In the genomic region with DNA sequence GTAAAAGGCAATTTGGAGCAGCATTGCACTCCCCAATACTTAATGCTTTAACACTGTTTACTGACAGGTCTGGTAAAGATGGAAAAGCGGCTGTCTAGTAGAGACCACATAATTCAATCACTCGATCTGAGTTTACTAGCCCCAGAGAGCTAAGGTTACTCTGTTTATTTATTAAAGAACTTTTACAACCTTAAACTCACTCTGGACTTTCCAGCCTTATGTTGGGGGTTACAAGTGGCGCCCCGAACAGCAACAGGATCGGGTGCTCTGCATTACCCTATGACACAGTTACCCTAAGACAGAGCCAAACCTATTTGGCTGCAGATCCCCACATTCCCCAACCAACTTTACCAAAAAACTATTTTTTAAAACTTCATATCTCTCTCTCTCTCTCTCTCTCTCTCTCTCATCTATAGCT, we compare ENCODE assay signal across 15 cellular contexts.
DNase-seq lines count a peak whose midpoint lies in the region; ATAC-seq and TF ChIP-seq lines count a peak whose summit lies in the region.
"Had no signal": no experiment of that assay in that cellular context is flagged by ENCODE, and none has a peak within 500 bp of the region (broad histone marks: within the 10 kb centered on the region; RNA-seq: fewer than 3 reads in every experiment).

No MANE protein-coding gene starts in this region.

- H3K36me3 ChIP-seq in HEK293 (ENCODE audit: control insufficient read depth in 2 of 2, insufficient read depth in 1 of 2, low read length in 2 of 2), result no peaks in the 10 kb centered on the region

- H3K36me3 Mint-ChIP-seq in nephron progenitor cell (ENCODE audit: low read depth), result peaks cover 19% of the 10 kb centered on the region

- POLR2A ChIA-PET in HEK293 (lab: Yijun Ruan, JAX), result interaction anchor here (1.0 kb wide), 1 partner anchor 67 kb away, joined by 4 read pairs; the partner anchor contains the start of gene BLVRA

- H3K4me3 Mint-ChIP-seq in nephron progenitor cell, result no peak overlapping the region
- H3K4me3 Mint-ChIP-seq: B cell; CD4-positive, alpha-beta T cell had no signal

- H3K4me1 ChIP-seq in HEK293 (ENCODE audit: control insufficient read depth, insufficient read depth, low read length), result peaks cover 8% of the 10 kb centered on the region

- 0 out of 2 replicates have a peak overlapping the region, but pooled peaks have one; percentile 1 for H3K27ac ChIP-seq in HEK293 (ENCODE audit: extremely low read depth, low read depth, low read length)

- H3K27me3 Mint-ChIP-seq in nephron progenitor cell (ENCODE audit: low read depth, poor library complexity), result peaks cover 10% of the 10 kb centered on the region

- CTCF ChIA-PET in HEK293 (lab: Yijun Ruan, JAX), result interaction anchor here (1.9 to 2.6 kb wide), 2 partner anchors 12 to 243 kb away, joined by 8 to 10 read pairs; partner anchors contain the start of gene STK17A

- TF ChIP-seq CTCF in HEK293 (tag by site-specific recombination; IDR thresholded peaks at IDR 0.05) (no peak), nephron progenitor cell (IDR thresholded peaks at IDR 0.05) (no peak)

- DNase-seq in cerebellar cortex (ENCODE audit: low spot score) (peak; percentile 91), nephron progenitor cell (no peak), LoVo (ENCODE audit: low spot score) (no peak), NCI-H526 treated with DMSO at 0.1 percent for 48 hours (lab: John Stamatoyannopoulos, UW) (no peak)
- DNase-seq: C1 segment of cervical spinal cord; Calu3; CD4-positive, alpha-beta T cell; DMS79; GF-D8; HCEC 1CT; IMR-90 had no signal

- H3K4me1 Mint-ChIP-seq in nephron progenitor cell, result peaks cover 35% of the 10 kb centered on the region
- H3K4me1 Mint-ChIP-seq: B cell had no signal

- peaks cover 49% of the 10 kb centered on the region for H3K9me3 Mint-ChIP-seq in nephron progenitor cell
- H3K9me3 Mint-ChIP-seq: CD4-positive, alpha-beta T cell had no signal

- H3K4me3 ChIP-seq in HEK293 (ENCODE audit: low read depth, low read length), result no peak overlapping the region

- no peaks in the 10 kb centered on the region for H3K9me3 ChIP-seq in HEK293 (ENCODE audit: control insufficient read depth, insufficient read depth, low read depth, low read length)

- ATAC-seq in GM18909 (IDR thresholded peaks at IDR 0.05; ENCODE audit: poor library complexity, unreplicated experiment) (no peak), GM21526 (IDR thresholded peaks at IDR 0.05; ENCODE audit: low FRiP score, unreplicated experiment) (no peak)

- peak overlapping the region; percentile 56 for H3K27ac Mint-ChIP-seq in nephron progenitor cell
- H3K27ac Mint-ChIP-seq: B cell; CD4-positive, alpha-beta T cell had no signal

TF ChIP-seq in HEK293, 187 proteins besides CTCF, POLR2A, EP300 and RAD21 (continues in another document):
- TF ChIP-seq ZNF175 (tag by site-specific recombination; IDR thresholded peaks at IDR 0.05), result no peak
- TF ChIP-seq, protein P1, sequence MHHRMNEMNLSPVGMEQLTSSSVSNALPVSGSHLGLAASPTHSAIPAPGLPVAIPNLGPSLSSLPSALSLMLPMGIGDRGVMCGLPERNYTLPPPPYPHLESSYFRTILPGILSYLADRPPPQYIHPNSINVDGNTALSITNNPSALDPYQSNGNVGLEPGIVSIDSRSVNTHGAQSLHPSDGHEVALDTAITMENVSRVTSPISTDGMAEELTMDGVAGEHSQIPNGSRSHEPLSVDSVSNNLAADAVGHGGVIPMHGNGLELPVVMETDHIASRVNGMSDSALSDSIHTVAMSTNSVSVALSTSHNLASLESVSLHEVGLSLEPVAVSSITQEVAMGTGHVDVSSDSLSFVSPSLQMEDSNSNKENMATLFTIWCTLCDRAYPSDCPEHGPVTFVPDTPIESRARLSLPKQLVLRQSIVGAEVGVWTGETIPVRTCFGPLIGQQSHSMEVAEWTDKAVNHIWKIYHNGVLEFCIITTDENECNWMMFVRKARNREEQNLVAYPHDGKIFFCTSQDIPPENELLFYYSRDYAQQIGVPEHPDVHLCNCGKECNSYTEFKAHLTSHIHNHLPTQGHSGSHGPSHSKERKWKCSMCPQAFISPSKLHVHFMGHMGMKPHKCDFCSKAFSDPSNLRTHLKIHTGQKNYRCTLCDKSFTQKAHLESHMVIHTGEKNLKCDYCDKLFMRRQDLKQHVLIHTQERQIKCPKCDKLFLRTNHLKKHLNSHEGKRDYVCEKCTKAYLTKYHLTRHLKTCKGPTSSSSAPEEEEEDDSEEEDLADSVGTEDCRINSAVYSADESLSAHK (tag by site-specific recombination; IDR thresholded peaks at IDR 0.05), result peak; percentile 49; the same call in 1 of the 2 replicates
- 0 out of 2 replicates have a peak, but pooled peaks have one; percentile 6 for TF ChIP-seq ZNF768 (tag by site-specific recombination; IDR thresholded peaks at IDR 0.05)
- peak; percentile 43 for TF ChIP-seq ZXDB (tag by site-specific recombination; IDR thresholded peaks at IDR 0.05)
- TF ChIP-seq ZNF692 (tag by site-specific recombination; IDR thresholded peaks at IDR 0.05), result no peak
- no peak for TF ChIP-seq ZNF501 (tag by site-specific recombination; IDR thresholded peaks at IDR 0.05)
- no peak for TF ChIP-seq KLF9 (tag by site-specific recombination; IDR thresholded peaks at IDR 0.05; ENCODE audit: low read depth)
- TF ChIP-seq HOXA7 (CRISPR knock-in tag; IDR thresholded peaks at IDR 0.05; ENCODE audit: borderline replicate concordance), result no peak
- TF ChIP-seq ZBTB49 (tag by site-specific recombination; IDR thresholded peaks at IDR 0.05; ENCODE audit: low read depth), result no peak
- TF ChIP-seq KLF1 (tag by site-specific recombination; IDR thresholded peaks at IDR 0.05), result no peak
- no peak for TF ChIP-seq ZNF548 (tag by site-specific recombination; IDR thresholded peaks at IDR 0.05)
- TF ChIP-seq ZNF785 (tag by site-specific recombination; IDR thresholded peaks at IDR 0.05), result no peak
- TF ChIP-seq ZNF19 (tag by site-specific recombination; IDR thresholded peaks at IDR 0.05; ENCODE audit: low read depth), result no peak
- TF ChIP-seq ZNF558 (tag by site-specific recombination; IDR thresholded peaks at IDR 0.05), result no peak
- TF ChIP-seq ZNF426 (tag by site-specific recombination; IDR thresholded peaks at IDR 0.05), result no peak
- no peak for TF ChIP-seq ZNF324 (tag by site-specific recombination; IDR thresholded peaks at IDR 0.05)
- TF ChIP-seq EGR2 (tag by site-specific recombination; IDR thresholded peaks at IDR 0.05; ENCODE audit: low read depth), result no peak
- TF ChIP-seq ZNF24 (tag by site-specific recombination; IDR thresholded peaks at IDR 0.05), result no peak
- TF ChIP-seq, protein P2, sequence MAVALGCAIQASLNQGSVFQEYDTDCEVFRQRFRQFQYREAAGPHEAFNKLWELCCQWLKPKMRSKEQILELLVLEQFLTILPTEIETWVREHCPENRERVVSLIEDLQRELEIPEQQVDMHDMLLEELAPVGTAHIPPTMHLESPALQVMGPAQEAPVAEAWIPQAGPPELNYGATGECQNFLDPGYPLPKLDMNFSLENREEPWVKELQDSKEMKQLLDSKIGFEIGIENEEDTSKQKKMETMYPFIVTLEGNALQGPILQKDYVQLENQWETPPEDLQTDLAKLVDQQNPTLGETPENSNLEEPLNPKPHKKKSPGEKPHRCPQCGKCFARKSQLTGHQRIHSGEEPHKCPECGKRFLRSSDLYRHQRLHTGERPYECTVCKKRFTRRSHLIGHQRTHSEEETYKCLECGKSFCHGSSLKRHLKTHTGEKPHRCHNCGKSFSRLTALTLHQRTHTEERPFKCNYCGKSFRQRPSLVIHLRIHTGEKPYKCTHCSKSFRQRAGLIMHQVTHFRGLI (tag by site-specific recombination; IDR thresholded peaks at IDR 0.05), result no peak
- TF ChIP-seq ZNF560 (tag by site-specific recombination; IDR thresholded peaks at IDR 0.05; ENCODE audit: borderline replicate concordance), result no peak
- TF ChIP-seq ZNF174 (tag by site-specific recombination; IDR thresholded peaks at IDR 0.05), result no peak
- no peak for TF ChIP-seq ELK4 (IDR thresholded peaks at IDR 0.05; ENCODE audit: borderline replicate concordance, low read depth, low read length)
